1 cellular context compared by ENCODE assay signal in the genomic region with DNA sequence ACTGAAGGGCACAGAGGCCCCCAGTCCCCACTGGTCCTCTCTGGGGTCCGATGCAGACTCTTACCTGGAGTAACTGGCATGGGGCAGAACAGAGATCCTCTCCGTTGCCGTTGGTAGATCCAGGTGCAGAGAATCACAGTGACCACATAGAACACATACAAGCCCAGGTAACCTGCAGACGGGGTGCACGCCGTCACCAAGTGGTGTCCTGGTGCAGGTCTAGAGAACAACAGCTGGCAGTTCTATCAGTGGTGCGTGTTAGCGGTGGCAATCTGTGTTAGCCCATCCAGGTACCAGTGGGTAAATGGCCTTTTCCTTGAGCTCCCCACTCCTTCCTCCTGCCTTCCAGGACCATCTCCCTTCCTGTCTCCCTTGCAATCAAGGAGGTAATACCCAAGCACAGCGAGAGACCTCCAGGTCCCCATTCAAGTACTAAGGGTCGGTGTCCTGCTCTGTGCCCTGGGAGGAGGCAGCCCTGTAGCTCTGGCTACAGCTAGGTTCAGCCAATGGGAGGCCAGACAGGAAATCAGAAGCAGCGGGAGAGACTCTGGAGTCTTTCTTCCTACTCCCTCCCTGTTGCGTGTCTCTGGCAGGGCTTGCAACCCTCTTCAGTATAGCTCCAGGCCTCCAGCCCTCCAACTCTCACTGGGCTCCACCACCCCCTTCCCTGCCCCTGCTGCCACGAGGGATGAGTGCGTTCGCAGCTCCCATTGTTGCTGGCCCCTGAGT.
TF ChIP-seq lines count a peak whose summit lies in the region.

No MANE protein-coding gene starts in this region.

TF ChIP-seq in WTC11, 78 proteins besides CTCF, POLR2A, EP300 and RAD21 (continued from another document):
- TF ChIP-seq, protein P1, sequence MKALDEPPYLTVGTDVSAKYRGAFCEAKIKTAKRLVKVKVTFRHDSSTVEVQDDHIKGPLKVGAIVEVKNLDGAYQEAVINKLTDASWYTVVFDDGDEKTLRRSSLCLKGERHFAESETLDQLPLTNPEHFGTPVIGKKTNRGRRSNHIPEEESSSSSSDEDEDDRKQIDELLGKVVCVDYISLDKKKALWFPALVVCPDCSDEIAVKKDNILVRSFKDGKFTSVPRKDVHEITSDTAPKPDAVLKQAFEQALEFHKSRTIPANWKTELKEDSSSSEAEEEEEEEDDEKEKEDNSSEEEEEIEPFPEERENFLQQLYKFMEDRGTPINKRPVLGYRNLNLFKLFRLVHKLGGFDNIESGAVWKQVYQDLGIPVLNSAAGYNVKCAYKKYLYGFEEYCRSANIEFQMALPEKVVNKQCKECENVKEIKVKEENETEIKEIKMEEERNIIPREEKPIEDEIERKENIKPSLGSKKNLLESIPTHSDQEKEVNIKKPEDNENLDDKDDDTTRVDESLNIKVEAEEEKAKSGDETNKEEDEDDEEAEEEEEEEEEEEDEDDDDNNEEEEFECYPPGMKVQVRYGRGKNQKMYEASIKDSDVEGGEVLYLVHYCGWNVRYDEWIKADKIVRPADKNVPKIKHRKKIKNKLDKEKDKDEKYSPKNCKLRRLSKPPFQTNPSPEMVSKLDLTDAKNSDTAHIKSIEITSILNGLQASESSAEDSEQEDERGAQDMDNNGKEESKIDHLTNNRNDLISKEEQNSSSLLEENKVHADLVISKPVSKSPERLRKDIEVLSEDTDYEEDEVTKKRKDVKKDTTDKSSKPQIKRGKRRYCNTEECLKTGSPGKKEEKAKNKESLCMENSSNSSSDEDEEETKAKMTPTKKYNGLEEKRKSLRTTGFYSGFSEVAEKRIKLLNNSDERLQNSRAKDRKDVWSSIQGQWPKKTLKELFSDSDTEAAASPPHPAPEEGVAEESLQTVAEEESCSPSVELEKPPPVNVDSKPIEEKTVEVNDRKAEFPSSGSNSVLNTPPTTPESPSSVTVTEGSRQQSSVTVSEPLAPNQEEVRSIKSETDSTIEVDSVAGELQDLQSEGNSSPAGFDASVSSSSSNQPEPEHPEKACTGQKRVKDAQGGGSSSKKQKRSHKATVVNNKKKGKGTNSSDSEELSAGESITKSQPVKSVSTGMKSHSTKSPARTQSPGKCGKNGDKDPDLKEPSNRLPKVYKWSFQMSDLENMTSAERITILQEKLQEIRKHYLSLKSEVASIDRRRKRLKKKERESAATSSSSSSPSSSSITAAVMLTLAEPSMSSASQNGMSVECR (CRISPR knock-in tag; IDR thresholded peaks at IDR 0.05; ENCODE audit: borderline replicate concordance), result no peak
- no peak for TF ChIP-seq NR2C2 (CRISPR knock-in tag; IDR thresholded peaks at IDR 0.05)
- TF ChIP-seq FOXJ3 (CRISPR knock-in tag; IDR thresholded peaks at IDR 0.05; ENCODE audit: borderline replicate concordance), result no peak
- TF ChIP-seq, protein P2, sequence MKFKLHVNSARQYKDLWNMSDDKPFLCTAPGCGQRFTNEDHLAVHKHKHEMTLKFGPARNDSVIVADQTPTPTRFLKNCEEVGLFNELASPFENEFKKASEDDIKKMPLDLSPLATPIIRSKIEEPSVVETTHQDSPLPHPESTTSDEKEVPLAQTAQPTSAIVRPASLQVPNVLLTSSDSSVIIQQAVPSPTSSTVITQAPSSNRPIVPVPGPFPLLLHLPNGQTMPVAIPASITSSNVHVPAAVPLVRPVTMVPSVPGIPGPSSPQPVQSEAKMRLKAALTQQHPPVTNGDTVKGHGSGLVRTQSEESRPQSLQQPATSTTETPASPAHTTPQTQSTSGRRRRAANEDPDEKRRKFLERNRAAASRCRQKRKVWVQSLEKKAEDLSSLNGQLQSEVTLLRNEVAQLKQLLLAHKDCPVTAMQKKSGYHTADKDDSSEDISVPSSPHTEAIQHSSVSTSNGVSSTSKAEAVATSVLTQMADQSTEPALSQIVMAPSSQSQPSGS (CRISPR knock-in tag; IDR thresholded peaks at IDR 0.05; ENCODE audit: borderline replicate concordance, low read depth), result no peak
- TF ChIP-seq HMGA2 (CRISPR knock-in tag; IDR thresholded peaks at IDR 0.05), result no peak
- TF ChIP-seq JAZF1 (CRISPR knock-in tag; IDR thresholded peaks at IDR 0.05), result no peak
- no peak for TF ChIP-seq KAT7 (CRISPR knock-in tag; IDR thresholded peaks at IDR 0.05; ENCODE audit: borderline replicate concordance)
- no peak for TF ChIP-seq CDX4 (CRISPR knock-in tag; IDR thresholded peaks at IDR 0.05; ENCODE audit: borderline replicate concordance)
- no peak for TF ChIP-seq GABPB1 (CRISPR knock-in tag; IDR thresholded peaks at IDR 0.05)
- TF ChIP-seq ATF1 (CRISPR knock-in tag; IDR thresholded peaks at IDR 0.05), result no peak
- no peak for TF ChIP-seq FOXP1 (CRISPR knock-in tag; IDR thresholded peaks at IDR 0.05; ENCODE audit: borderline replicate concordance)
- TF ChIP-seq NR1H2 (CRISPR knock-in tag; IDR thresholded peaks at IDR 0.05), result no peak
- no peak for TF ChIP-seq PREB (CRISPR knock-in tag; IDR thresholded peaks at IDR 0.05; ENCODE audit: borderline replicate concordance)
- no peak for TF ChIP-seq EMX1 (CRISPR knock-in tag; IDR thresholded peaks at IDR 0.05)
- no peak for TF ChIP-seq ETV6 (CRISPR knock-in tag; IDR thresholded peaks at IDR 0.05)
- TF ChIP-seq, protein P3, sequence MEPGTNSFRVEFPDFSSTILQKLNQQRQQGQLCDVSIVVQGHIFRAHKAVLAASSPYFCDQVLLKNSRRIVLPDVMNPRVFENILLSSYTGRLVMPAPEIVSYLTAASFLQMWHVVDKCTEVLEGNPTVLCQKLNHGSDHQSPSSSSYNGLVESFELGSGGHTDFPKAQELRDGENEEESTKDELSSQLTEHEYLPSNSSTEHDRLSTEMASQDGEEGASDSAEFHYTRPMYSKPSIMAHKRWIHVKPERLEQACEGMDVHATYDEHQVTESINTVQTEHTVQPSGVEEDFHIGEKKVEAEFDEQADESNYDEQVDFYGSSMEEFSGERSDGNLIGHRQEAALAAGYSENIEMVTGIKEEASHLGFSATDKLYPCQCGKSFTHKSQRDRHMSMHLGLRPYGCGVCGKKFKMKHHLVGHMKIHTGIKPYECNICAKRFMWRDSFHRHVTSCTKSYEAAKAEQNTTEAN (CRISPR knock-in tag; IDR thresholded peaks at IDR 0.05), result no peak
- TF ChIP-seq JUN (CRISPR knock-in tag; IDR thresholded peaks at IDR 0.05), result no peak
TF ChIP-seq in WTC11: peak in this region for 0.
